In the genomic region with DNA sequence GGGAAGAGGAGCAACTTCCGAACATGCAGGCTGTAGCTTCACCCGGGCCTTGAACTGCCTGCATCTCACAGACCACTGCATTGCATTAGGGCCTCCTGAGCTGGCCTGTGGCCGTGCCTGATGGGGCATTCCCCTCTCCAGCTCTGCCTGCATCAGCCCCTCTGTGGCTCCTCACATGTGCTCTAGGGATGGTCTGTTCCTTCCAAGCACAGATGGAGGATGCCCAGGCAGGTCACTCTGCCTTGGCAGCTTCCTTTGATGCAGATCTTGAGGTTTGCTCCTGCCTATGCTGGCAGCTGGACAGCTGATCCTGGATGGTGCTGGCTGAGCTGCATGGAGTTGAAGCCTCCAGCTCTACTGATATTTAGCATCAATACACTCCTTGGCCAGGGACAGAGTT, we compare ENCODE assay signal across 17 cellular contexts.
"Had no signal": no experiment of that assay in that cellular context is flagged by ENCODE, and none has a peak within 500 bp of the region (broad histone marks: within the 10 kb centered on the region; RNA-seq: fewer than 3 reads in every experiment).

No MANE protein-coding gene starts in this region.

- ATAC-seq: activated CD4-positive, alpha-beta T cell treated with anti-CD3 and anti-CD28 coated beads for 36 hours; activated naive CD8-positive, alpha-beta T cell treated with anti-CD3 and anti-CD28 coated beads, Interleukin-2, amount 50 U/mL, for 24 hours; foreskin keratinocyte; left lung; T-cell had no signal

- H3K4me1 Mint-ChIP-seq: brain had no signal

- H3K36me3 Mint-ChIP-seq: brain, neural progenitor cell had no signal

- DNase-seq: activated CD4-positive, alpha-beta T cell treated with anti-CD3 and anti-CD28 coated beads for 36 hours; activated CD4-positive, alpha-beta T cell treated with anti-CD3 and anti-CD28 coated beads, Interleukin-2, amount 50 U/mL, for 4 hours; activated effector memory CD4-positive, alpha-beta T cell treated with anti-CD3 and anti-CD28 coated beads, Interleukin-2, amount 50 U/mL, for 16 hours; activated naive CD4-positive, alpha-beta T cell treated with anti-CD3 and anti-CD28 coated beads, Interleukin-2, amount 10 ng/mL, durations not matched to agents 7 days and 5 days; activated naive CD8-positive, alpha-beta T cell treated with anti-CD3 and anti-CD28 coated beads, Interleukin-2, amount 50 U/mL, for 24 hours; anterior cingulate cortex; dermis blood vessel endothelial cell; effector CD8-positive, alpha-beta T cell; foreskin keratinocyte; left lung; naive B cell; stimulated activated CD4-positive, alpha-beta T cell treated with anti-CD3 and anti-CD28 coated beads, Interleukin-4, amount 100 ng/mL, for 1 hour; WERI-Rb-1 had no signal

- H3K9me3 Mint-ChIP-seq: activated naive CD4-positive, alpha-beta T cell treated with anti-CD3 and anti-CD28 coated beads, Interleukin-2, amount 10 ng/mL, durations not matched to agents 7 days and 5 days; activated naive CD8-positive, alpha-beta T cell treated with anti-CD3 and anti-CD28 coated beads, Interleukin-2, amount 50 U/mL, for 24 hours; brain; naive B cell; neural progenitor cell; stimulated activated naive CD8-positive, alpha-beta T cell treated with anti-CD3 and anti-CD28 coated beads, Interleukin-15, Interleukin-2, amounts not matched to agents 100 ng/mL and 50 ng/mL, for 24 hours; T-cell had no signal

- H3K27ac Mint-ChIP-seq: activated CD4-positive, alpha-beta T cell treated with anti-CD3 and anti-CD28 coated beads for 36 hours; activated naive CD4-positive, alpha-beta T cell treated with anti-CD3 and anti-CD28 coated beads, Interleukin-2, amount 10 ng/mL, durations not matched to agents 7 days and 5 days; activated naive CD8-positive, alpha-beta T cell treated with anti-CD3 and anti-CD28 coated beads, Interleukin-2, amount 50 U/mL, for 24 hours; brain; neural progenitor cell; stimulated activated naive CD8-positive, alpha-beta T cell treated with anti-CD3 and anti-CD28 coated beads, Interleukin-15, Interleukin-2, amounts not matched to agents 100 ng/mL and 50 ng/mL, for 24 hours; T-cell had no signal

- H3K4me3 Mint-ChIP-seq: activated CD4-positive, alpha-beta T cell treated with anti-CD3 and anti-CD28 coated beads for 36 hours; activated naive CD4-positive, alpha-beta T cell treated with anti-CD3 and anti-CD28 coated beads, Interleukin-2, amount 10 ng/mL, durations not matched to agents 7 days and 5 days; activated naive CD8-positive, alpha-beta T cell treated with anti-CD3 and anti-CD28 coated beads, Interleukin-2, amount 50 U/mL, for 24 hours; brain; naive B cell; neural progenitor cell; stimulated activated naive CD8-positive, alpha-beta T cell treated with anti-CD3 and anti-CD28 coated beads, Interleukin-15, Interleukin-2, amounts not matched to agents 100 ng/mL and 50 ng/mL, for 24 hours; T-cell had no signal

- H3K27me3 Mint-ChIP-seq: activated CD4-positive, alpha-beta T cell treated with anti-CD3 and anti-CD28 coated beads for 36 hours; activated naive CD4-positive, alpha-beta T cell treated with anti-CD3 and anti-CD28 coated beads, Interleukin-2, amount 10 ng/mL, durations not matched to agents 7 days and 5 days; activated naive CD8-positive, alpha-beta T cell treated with anti-CD3 and anti-CD28 coated beads, Interleukin-2, amount 50 U/mL, for 24 hours; brain; naive B cell; stimulated activated naive CD8-positive, alpha-beta T cell treated with anti-CD3 and anti-CD28 coated beads, Interleukin-15, Interleukin-2, amounts not matched to agents 100 ng/mL and 50 ng/mL, for 24 hours; T-cell had no signal
